In genomic region chr17:28949185-28950016, GRCh38 we compare ENCODE assay signal across 8 cellular contexts. TPM values are rescaled to one million over a fixed set of nuclear protein-coding genes. Genes with fewer than 3 reads are reported as not detected.
DNase-seq lines count a peak whose midpoint lies in the region; ATAC-seq and TF ChIP-seq lines count a peak whose summit lies in the region.

No MANE protein-coding gene starts in this region.

- H3K4me3 ChIP-seq in OCI-LY1 (ENCODE audit: low read depth, low read length, poor library complexity, severe bottlenecking) (peak overlapping the region; percentile 94), fibroblast of mammary gland (ENCODE audit: control insufficient read depth, low read depth, low read length) (peak overlapping the region; percentile 86)

- peaks cover 63% of the 10 kb centered on the region for H3K79me2 ChIP-seq in OCI-LY1 (ENCODE audit: insufficient read depth, low read length)

- DNase-seq in NCI-H82 (lab: John Stamatoyannopoulos, UW) (peak; percentile 71), NCI-H82 treated with DMSO at 0.1 percent for 48 hours (lab: John Stamatoyannopoulos, UW; ENCODE audit: unreplicated experiment) (no peak), fibroblast of mammary gland (ENCODE audit: low read depth) (peak; percentile 33)
- peak; percentile 81 to 82 for DNase-seq in activated T-cell treated with anti-CD3 and anti-CD28 coated beads, Interleukin-2, amount 50 U/mL, for 48 hours
- peak; percentile 46 to 76 (median 54) for DNase-seq in naive thymus-derived CD8-positive, alpha-beta T cell
- peak; percentile 77 for DNase-seq in stimulated activated naive CD8-positive, alpha-beta T cell treated with anti-CD3 and anti-CD28 coated beads, Interleukin-15, Interleukin-2, amounts not matched to agents 100 U/mL and 50 U/mL, for 24 hours

- peak overlapping the region; percentile 94 for H3K4me2 ChIP-seq in OCI-LY1 (ENCODE audit: low read length)

- H3K9me3 Mint-ChIP-seq in naive thymus-derived CD8-positive, alpha-beta T cell = no peaks in the 10 kb centered on the region

- peaks cover 21 to 44% (median 43%) of the 10 kb centered on the region in 4 donors for H3K4me1 Mint-ChIP-seq in naive thymus-derived CD8-positive, alpha-beta T cell

- peak overlapping the region in 9 of 10 donors; percentile 94 to 98 (median 95) for H3K4me3 Mint-ChIP-seq in naive thymus-derived CD8-positive, alpha-beta T cell

- H3K36me3 ChIP-seq in OCI-LY1 (ENCODE audit: insufficient read depth, low read length) = peaks cover 25% of the 10 kb centered on the region

- H3K9me3 ChIP-seq in OCI-LY1 (ENCODE audit: low read length) = no peaks in the 10 kb centered on the region

- no peak overlapping the region for H2AFZ ChIP-seq in OCI-LY1 (ENCODE audit: low read length)

- H3K36me3 Mint-ChIP-seq in naive thymus-derived CD8-positive, alpha-beta T cell = peaks cover 0 to 23% (median 0%) of the 10 kb centered on the region in 3 donors

- H4K20me1 ChIP-seq in OCI-LY1 (ENCODE audit: insufficient read depth, low read length) = peaks cover 3% of the 10 kb centered on the region; the same call in 1 of the 2 replicates

- POLR2A ChIA-PET in naive thymus-derived CD8-positive, alpha-beta T cell (lab: Charles Lee) = interaction anchor here (0.7 to 6.0 kb wide), 30 partner anchors 10 to 630 kb away, joined by 3 to 112 read pairs (median 6); partner anchors contain the start of genes BLTP2, DHRS13, ERAL1 and FAM222B

- H3K27me3 Mint-ChIP-seq in naive thymus-derived CD8-positive, alpha-beta T cell = no peaks in the 10 kb centered on the region

- peak in 1 of 2 donors; percentile 4 for ATAC-seq in naive thymus-derived CD8-positive, alpha-beta T cell
- peak; percentile 10 for ATAC-seq in stimulated activated naive CD8-positive, alpha-beta T cell treated with anti-CD3 and anti-CD28 coated beads, Interleukin-15, Interleukin-2, amounts not matched to agents 100 U/mL and 50 U/mL, for 24 hours
- no peak for ATAC-seq in GM21786 (IDR thresholded peaks at IDR 0.05; ENCODE audit: unreplicated experiment)

- no peaks in the 10 kb centered on the region for H3K9me2 ChIP-seq in OCI-LY1 (ENCODE audit: low read depth, low read length)

- no peak for TF ChIP-seq CTCF in OCI-LY1 (IDR thresholded peaks at IDR 0.05; ENCODE audit: low read length)
- TF ChIP-seq CTCF in fibroblast of mammary gland (conservative IDR thresholded peaks at IDR 0.05; ENCODE audit: control insufficient read depth, insufficient read depth, low read depth, low read length) = no peak

- no peaks in the 10 kb centered on the region for H3K27me3 ChIP-seq in OCI-LY1 (ENCODE audit: insufficient read depth, low read length)

- peaks cover 52% of the 10 kb centered on the region for H3K4me1 ChIP-seq in OCI-LY1 (ENCODE audit: insufficient read depth, low read length, severe bottlenecking)

- H3K27ac ChIP-seq in OCI-LY1 (ENCODE audit: low read depth, low read length, poor library complexity, severe bottlenecking) = peak overlapping the region; percentile 88

- peak overlapping the region; percentile 92 for H3K9ac ChIP-seq in OCI-LY1 (ENCODE audit: low read length)

- H3F3A ChIP-seq in OCI-LY1 (ENCODE audit: insufficient read depth, low read length) = no peaks in the 10 kb centered on the region

- peak overlapping the region; percentile 93 to 98 (median 97) for H3K27ac Mint-ChIP-seq in naive thymus-derived CD8-positive, alpha-beta T cell

RNA-seq across cellular contexts. Expression of gene PHF12, which starts 1.9 kb away (rescaled TPM):
- 100 to 1,000 TPM; 117 to 124 TPM for total RNA-seq in naive thymus-derived CD8-positive, alpha-beta T cell
- 10 to 100 TPM in 1 of 3 donors, 1 to 10 TPM in 2; 5.2 to 12.0 (median 6.2) TPM for polyA plus RNA-seq in naive thymus-derived CD8-positive, alpha-beta T cell

RNA-seq across cellular contexts. Expression of gene DHRS13, which starts 46.5 kb away (rescaled TPM):
- total RNA-seq in naive thymus-derived CD8-positive, alpha-beta T cell = 10 to 100 TPM; 46.1 to 47.3 TPM
- polyA plus RNA-seq in naive thymus-derived CD8-positive, alpha-beta T cell = 10 to 100 TPM; 17.1 to 22.8 (median 19.4) TPM

RNA-seq across cellular contexts. Expression of gene FLOT2, which starts 51.9 kb away (rescaled TPM):
- 100 to 1,000 TPM; 206 to 213 TPM for total RNA-seq in naive thymus-derived CD8-positive, alpha-beta T cell
- polyA plus RNA-seq in naive thymus-derived CD8-positive, alpha-beta T cell = 100 to 1,000 TPM; 230 to 253 (median 237) TPM

RNA-seq across cellular contexts. Expression of gene SEZ6, which starts 56.4 kb away (rescaled TPM):
- total RNA-seq in naive thymus-derived CD8-positive, alpha-beta T cell = not detected
- 1 to 10 TPM in 1 of 3 donors, under 1 TPM in 2; 0.40 to 1.5 (median 0.85) TPM for polyA plus RNA-seq in naive thymus-derived CD8-positive, alpha-beta T cell
